In genomic region chr11:2858995-2859705, GRCh38 we compare ENCODE assay signal across 19 cellular contexts. TPM values are rescaled to one million over a fixed set of nuclear protein-coding genes. Genes with fewer than 3 reads are reported as not detected.
DNase-seq lines count a peak whose midpoint lies in the region; ATAC-seq, FAIRE-seq and TF ChIP-seq lines count a peak whose summit lies in the region.
"Had no signal": no experiment of that assay in that cellular context is flagged by ENCODE, and none has a peak within 500 bp of the region (broad histone marks: within the 10 kb centered on the region; RNA-seq: fewer than 3 reads in every experiment).

No MANE protein-coding gene starts in this region.

- H2AFZ ChIP-seq in GM12878 (ENCODE audit: control insufficient read depth, low read depth, low read length) (no peak overlapping the region), hepatocyte (no peak overlapping the region), neuronal stem cell (ENCODE audit: low read length) (no peak overlapping the region)

- H3K18ac ChIP-seq in neuronal stem cell (ENCODE audit: low read length), result peak overlapping the region; percentile 67

- H3K79me1 ChIP-seq in neuronal stem cell (ENCODE audit: low read depth, low read length), result peaks cover under 1% of the 10 kb centered on the region

- intact Hi-C loops in GM12878 (cut with micrococcal nuclease; ENCODE audit: unreplicated experiment), result no loop called here

- H2BK12ac ChIP-seq in neuronal stem cell (ENCODE audit: low read length), result no peak overlapping the region

- H3K14ac ChIP-seq in neuronal stem cell (ENCODE audit: low read length), result no peak overlapping the region

- H2AK5ac ChIP-seq in neuronal stem cell (ENCODE audit: low read depth, low read length), result peak overlapping the region; percentile 66

- CTCF ChIA-PET in HEK293T (lab: Yijun Ruan, JAX), result no interaction called here
- CTCF ChIA-PET in GM12878 (lab: Yijun Ruan, JAX), result no interaction called here

- H3K4me3 ChIP-seq in GM12878 (no peak overlapping the region), hepatocyte (no peak overlapping the region), neuronal stem cell (ENCODE audit: low read length in 2 of 2) (no peak overlapping the region)
- H3K4me3 ChIP-seq: BLaER1 treated with 17β-estradiol and CSF1 and Interleukin-3, amounts not matched to agents 10 nM and 100 nM; HAP-1 had no signal

- no peak overlapping the region for H3K23ac ChIP-seq in neuronal stem cell (ENCODE audit: low read depth, low read length, poor library complexity)

- H3K9ac ChIP-seq in GM12878 (ENCODE audit: control insufficient read depth, insufficient read depth, low read length) (no peak overlapping the region), neuronal stem cell (ENCODE audit: low read depth, low read length, poor library complexity) (no peak overlapping the region)
- H3K9ac ChIP-seq: BLaER1 treated with 17β-estradiol and CSF1 and Interleukin-3, amounts not matched to agents 10 nM and 100 nM had no signal

- H3K4me1 ChIP-seq in GM12878 (ENCODE audit: control insufficient read depth, insufficient read depth, low read length) (no peaks in the 10 kb centered on the region), hepatocyte (ENCODE audit: insufficient read depth) (peaks cover 20% of the 10 kb centered on the region), neuronal stem cell (ENCODE audit: control insufficient read depth in 2 of 2, insufficient read depth in 1 of 2, low read depth in 1 of 2, low read length in 2 of 2) (peaks cover 10 to 29% of the 10 kb centered on the region in 2 donors)
- H3K4me1 ChIP-seq: HAP-1 had no signal

- H3K4ac ChIP-seq in neuronal stem cell (ENCODE audit: low read length), result no peak overlapping the region

- BruUV-seq in GM12878 (replicated peaks; lab: Mats Ljungman, UMichigan), result no TSS peak

- H2BK120ac ChIP-seq in neuronal stem cell (ENCODE audit: low read depth, low read length), result peak overlapping the region; percentile 9

- in situ Hi-C loops in GM12878 (cut with MboI), result no loop called here

- POLR2A ChIA-PET in HEK293T (lab: Yijun Ruan, JAX), result no interaction called here
- POLR2A ChIA-PET in GM12878 (lab: Charles Lee), result no interaction called here

- WGBS in GM12878 (ENCODE audit: insufficient coverage, insufficient replicate concordance, low lambda C conversion rate, missing lambda C conversion rate), result 18% methylated on average over 15 of the region's 16 CpGs
- 82% methylated on average over 16 of the region's 16 CpGs for WGBS in hepatocyte (ENCODE audit: low lambda C conversion rate, missing lambda C conversion rate)
- WGBS in neuronal stem cell (ENCODE audit: extremely low coverage in 2 of 2, insufficient read length in 2 of 2, insufficient replicate concordance in 1 of 2), 2 donors, result no CpG with 5 or more reads among the region's 16 CpGs

- H3K79me2 ChIP-seq in GM12878 (ENCODE audit: control insufficient read depth, insufficient read depth, low read length) (no peaks in the 10 kb centered on the region), hepatocyte (no peaks in the 10 kb centered on the region)

- H3K4me2 ChIP-seq in GM12878 (ENCODE audit: control insufficient read depth, insufficient read depth) (no peak overlapping the region), hepatocyte (no peak overlapping the region), neuronal stem cell (ENCODE audit: insufficient read depth, low read length, poor library complexity, severe bottlenecking) (no peak overlapping the region)

- H2BK15ac ChIP-seq in neuronal stem cell (ENCODE audit: low read length), result peak overlapping the region; percentile 74

- RAD21 ChIA-PET in GM12878 (lab: Charles Lee; ENCODE audit: unreplicated experiment), result no interaction called here

- H2BK5ac ChIP-seq in neuronal stem cell (ENCODE audit: low read length), result peak overlapping the region; percentile 30

- TF ChIP-seq CTCF in GM12878 (IDR thresholded peaks at IDR 0.05 in 2 of 3, conservative IDR thresholded peaks at IDR 0.05 in 1 of 3; ENCODE audit: control insufficient read depth in 2 of 3, extremely low read depth in 1 of 3, insufficient read depth in 1 of 3, low read depth in 3 of 3, low read length in 3 of 3) (no peak), hepatocyte (IDR thresholded peaks at IDR 0.05; ENCODE audit: poor library complexity) (no peak)

- H3K27me3 ChIP-seq in GM12878 (replicated peaks in 1 of 2; ENCODE audit: control insufficient read depth in 2 of 2, insufficient read depth in 2 of 2, low read length in 1 of 2) (no peaks in the 10 kb centered on the region; a peak in 4 of 4 replicates), hepatocyte (no peaks in the 10 kb centered on the region), neuronal stem cell (ENCODE audit: control insufficient read depth in 3 of 3, insufficient read depth in 3 of 3, low read depth in 1 of 3, low read length in 3 of 3) (peaks cover 6 to 56% (median 23%) of the 10 kb centered on the region in 3 experiments)
- H3K27me3 ChIP-seq: BLaER1 treated with 17β-estradiol and CSF1 and Interleukin-3, amounts not matched to agents 10 nM and 100 nM had no signal

- no peak overlapping the region for H3K27ac ChIP-seq in GM12878 (ENCODE audit: control insufficient read depth, insufficient read depth)
- H3K27ac ChIP-seq in hepatocyte, result no peak overlapping the region
- H3K27ac ChIP-seq in neuronal stem cell (replicated peaks; ENCODE audit: low read length), result no peak overlapping the region
- H3K27ac ChIP-seq: BLaER1 treated with 17β-estradiol and CSF1 and Interleukin-3, amounts not matched to agents 10 nM and 100 nM had no signal

- no peak for TF ChIP-seq EP300 in GM12878 (IDR thresholded peaks at IDR 0.05; ENCODE audit: borderline replicate concordance in 1 of 2, control insufficient read depth in 1 of 2, low read depth in 2 of 2, low read length in 2 of 2)

- SMC1A ChIA-PET in GM12878 (lab: Charles Lee; ENCODE audit: uncharacterized antibody, unreplicated experiment), result no interaction called here

- no peak for ATAC-seq in GM12878
- ATAC-seq: CD8-positive, alpha-beta T cell had no signal

- no peaks in the 10 kb centered on the region for H3K9me2 ChIP-seq in hepatocyte (replicated peaks; ENCODE audit: insufficient read depth)

- H4K91ac ChIP-seq in neuronal stem cell (ENCODE audit: low read depth, low read length, poor library complexity), result no peak overlapping the region

- FAIRE-seq in GM12878 (lab: Jason Lieb, UNC), result no peak
- FAIRE-seq in urothelium cell line (lab: Jason Lieb, UNC), result no peak
- FAIRE-seq: GM12892, GM18507 had no signal

- no peak overlapping the region for H4K8ac ChIP-seq in neuronal stem cell (ENCODE audit: low read depth, low read length)

- no peak for TF ChIP-seq RAD21 in GM12878 (IDR thresholded peaks at IDR 0.05; ENCODE audit: insufficient read depth, low read depth, low read length)

- TF ChIP-seq POLR2A in GM12878 (IDR thresholded peaks at IDR 0.05; ENCODE audit: low read depth, low read length), result no peak

- DNase-seq in HEK293T (ENCODE audit: extremely low spot score) (no peak), GM12878 (ENCODE audit: low read depth, low spot score) (no peak), hepatocyte (ENCODE audit: low spot score) (peak; percentile 51), neuronal stem cell (ENCODE audit: low spot score) (no peak), NCI-H2227 (lab: John Stamatoyannopoulos, UW; ENCODE audit: unreplicated experiment) (no peak), GM19238 (ENCODE audit: insufficient read length, low spot score) (no peak), urothelium cell line (ENCODE audit: low spot score) (no peak)
- DNase-seq in stimulated activated CD4-positive, alpha-beta T cell treated with anti-CD3 and anti-CD28 coated beads, Interleukin-12 subunit alpha, Interleukin-12 subunit beta, amount 100 ng/mL, for 4 hours, result no peak
- DNase-seq: Calu3; CD8-positive, alpha-beta T cell; DMS53; DND-41; EL; GOT3; KBM-7 had no signal

- H3K36me3 ChIP-seq in GM12878 (ENCODE audit: control insufficient read depth in 2 of 2, insufficient read depth in 2 of 2, low read length in 1 of 2) (no peaks in the 10 kb centered on the region), hepatocyte (replicated peaks; ENCODE audit: insufficient read depth, low read depth) (no peaks in the 10 kb centered on the region), neuronal stem cell (replicated peaks in 1 of 2; ENCODE audit: control insufficient read depth in 2 of 2, insufficient read depth in 2 of 2, low read length in 2 of 2) (peaks cover 0 to under 1% of the 10 kb centered on the region in 2 donors)
- H3K36me3 ChIP-seq: BLaER1 treated with 17β-estradiol and CSF1 and Interleukin-3, amounts not matched to agents 10 nM and 100 nM; HAP-1 had no signal

- H4K20me1 ChIP-seq in GM12878 (ENCODE audit: control insufficient read depth, insufficient read depth) (no peaks in the 10 kb centered on the region), hepatocyte (ENCODE audit: insufficient read depth, poor library complexity, severe bottlenecking) (no peaks in the 10 kb centered on the region)

- no peaks in the 10 kb centered on the region for H3K9me3 ChIP-seq in GM12878 (replicated peaks; ENCODE audit: control insufficient read depth, insufficient read depth, low read length)
- no peaks in the 10 kb centered on the region for H3K9me3 ChIP-seq in hepatocyte (ENCODE audit: low read depth)
- no peaks in the 10 kb centered on the region for H3K9me3 ChIP-seq in neuronal stem cell (replicated peaks in 1 of 2; ENCODE audit: control insufficient read depth in 2 of 2, insufficient read depth in 1 of 2, low read depth in 1 of 2, low read length in 2 of 2)
- H3K9me3 ChIP-seq: BLaER1 treated with 17β-estradiol and CSF1 and Interleukin-3, amounts not matched to agents 10 nM and 100 nM; HAP-1 had no signal

TF ChIP-seq in GM12878, 131 proteins besides CTCF, POLR2A, EP300 and RAD21 (continues in another document):
- no peak for TF ChIP-seq ZNF207 (IDR thresholded peaks at IDR 0.05; ENCODE audit: borderline replicate concordance)

RNA-seq across cellular contexts. Expression of gene CDKN1C, which starts 26.4 kb away (rescaled TPM):
- total RNA-seq in GM12878 (2013; cell fraction: nucleolus; rRNA removed), result 0.59 TPM in 1 of 2 replicates, not detected in the other
- not detected in 2 replicates for total RNA-seq in GM12878 (2014; rRNA removed)
- not detected in 2 replicates for total RNA-seq in GM12878 (2014; rRNA removed; fragmentation: Illumina TruSeq; extraction: Trizol)
- total RNA-seq in GM12878 (2021), result 0.19 and 0.21 TPM in 2 replicates
- polyA plus RNA-seq in GM12878 (2011; ENCODE audit: low read depth), result not detected
- 0.05 TPM in 1 of 2 replicates, not detected in the other for polyA plus RNA-seq in GM12878 (2011; rRNA removed)
- 0.08 and 0.09 TPM in 2 replicates for polyA plus RNA-seq in GM12878 (2011; cell fraction: cytosol; rRNA removed)
- polyA plus RNA-seq in GM12878 (2011; cell fraction: nucleus; rRNA removed), result 0.09 and 0.19 TPM in 2 replicates
- polyA plus RNA-seq in GM12878 (2012), result 0.35 and 0.37 TPM in 2 replicates
- polyA plus RNA-seq in GM12878 (2014; fragmentation: Illumina TruSeq; extraction: Trizol), result not detected in 2 replicates
- polyA plus RNA-seq in GM12878 (2014; fragmentation: Nextera tagmentation; extraction: Ambion mirVana), result not detected
- polyA plus RNA-seq in GM12878 (2014; rRNA removed), result not detected in 2 replicates
- under 1 TPM in 1 of 2 experiments, not detected in 1; 0.14 TPM for polyA plus RNA-seq in GM12878 (2016; fragmentation: Nextera tagmentation; extraction: Ambion mirVana)
- not detected in 2 replicates for polyA minus RNA-seq in GM12878 (2011; rRNA and poly(A)+ RNA removed)
- polyA minus RNA-seq in GM12878 (2011; cell fraction: cytosol; rRNA and poly(A)+ RNA removed), result 1.5 TPM in 1 of 2 replicates, not detected in the other
- 0.29 and 0.48 TPM in 2 replicates for polyA minus RNA-seq in GM12878 (2011; cell fraction: nucleus; rRNA and poly(A)+ RNA removed)
- 411 and 470 TPM in 2 replicates for total RNA-seq in hepatocyte
- polyA plus RNA-seq in hepatocyte, result 526 and 563 TPM in 2 replicates
- polyA plus RNA-seq in neuronal stem cell (2013, experiment 1 of 2), result 45.4 TPM
- polyA plus RNA-seq in neuronal stem cell (2013, experiment 2 of 2), result 48.3 TPM

Comparison
In these comparisons a context has a peak if more than half of its experiments do, and no peak if none do; other contexts are left out.
1. RNA of gene CDKN1C, which starts 26.4 kb away (total RNA-seq): 411 to 470 TPM in hepatocyte; 0.19 to 0.59 TPM in GM12878; every median in the first group is over 100 times any median in the second.